ENCODE assay signal across 7 cellular contexts in genomic region chr12:26153421-26154154, GRCh38. TPM values are rescaled to one million over a fixed set of nuclear protein-coding genes. Genes with fewer than 3 reads are reported as not detected.
DNase-seq lines count a peak whose midpoint lies in the region; ATAC-seq and TF ChIP-seq lines count a peak whose summit lies in the region.

No MANE protein-coding gene starts in this region.

- no peaks in the 10 kb centered on the region for H3K36me3 ChIP-seq in ascending aorta
- no peaks in the 10 kb centered on the region for H3K36me3 ChIP-seq in right atrium auricular region
- no peaks in the 10 kb centered on the region for H3K36me3 ChIP-seq in upper lobe of left lung

- peak; percentile 57 to 68 for ATAC-seq in upper lobe of left lung (ENCODE audit: low FRiP score in 2 of 2)

- no peaks in the 10 kb centered on the region for H3K9me3 ChIP-seq in ascending aorta
- no peaks in the 10 kb centered on the region for H3K9me3 ChIP-seq in right atrium auricular region
- H3K9me3 ChIP-seq in upper lobe of left lung, result no peaks in the 10 kb centered on the region

- no peak for TF ChIP-seq EP300 in upper lobe of left lung (IDR thresholded peaks at IDR 0.05)

- H3K4me3 ChIP-seq in ascending aorta (no peak overlapping the region), right atrium auricular region (no peak overlapping the region), upper lobe of left lung (no peak overlapping the region)

- intact Hi-C loops in ascending aorta (cut with DNase I), result loop anchor here (1.0 to 5.0 kb wide), 5 partner anchors 27 to 119 kb away; no protein-coding TSS in a partner anchor

- peak overlapping the region; percentile 75 to 78 for H3K27ac ChIP-seq in ascending aorta
- H3K27ac ChIP-seq in right atrium auricular region, result peak overlapping the region; percentile 14 to 79
- H3K27ac ChIP-seq in upper lobe of left lung, result no peak overlapping the region

- TF ChIP-seq CTCF in ascending aorta (IDR thresholded peaks at IDR 0.05), result peak; percentile 6 to 38 (median 28)
- no peak for TF ChIP-seq CTCF in right atrium auricular region (IDR thresholded peaks at IDR 0.05)
- peak in 1 of 6 experiments; percentile 9 for TF ChIP-seq CTCF in upper lobe of left lung (IDR thresholded peaks at IDR 0.05)

- WGBS in upper lobe of left lung, 2 donors, result 54 to 57% methylated on average over 5 of the region's 5 CpGs

- H3K27me3 ChIP-seq in ascending aorta, result no peaks in the 10 kb centered on the region
- no peaks in the 10 kb centered on the region for H3K27me3 ChIP-seq in right atrium auricular region
- H3K27me3 ChIP-seq in upper lobe of left lung, result no peaks in the 10 kb centered on the region

- TF ChIP-seq POLR2A in upper lobe of left lung (IDR thresholded peaks at IDR 0.05), result no peak

- H3K4me1 ChIP-seq in ascending aorta, result peaks cover 3 to 36% of the 10 kb centered on the region in 2 donors
- H3K4me1 ChIP-seq in right atrium auricular region, result peaks cover 0 to 34% of the 10 kb centered on the region in 2 donors
- H3K4me1 ChIP-seq in upper lobe of left lung, result peaks cover 0 to 4% (median 0%) of the 10 kb centered on the region in 4 donors

- DNase-seq in HPDE6-E6E7 (ENCODE audit: extremely low spot score) (peak; percentile 75), ascending aorta (ENCODE audit: low spot score in 2 of 2) (peak in 1 of 2 donors; percentile 74), right atrium auricular region (ENCODE audit: low spot score) (no peak), upper lobe of left lung (no peak)
- DNase-seq in stimulated activated CD4-positive, alpha-beta T cell treated with anti-CD3 and anti-CD28 coated beads, Interleukin-12 subunit alpha, Interleukin-12 subunit beta, amount 100 ng/mL, for 4 hours, result no peak
- no peak for DNase-seq in stimulated activated CD4-positive, alpha-beta T cell treated with anti-CD3 and anti-CD28 coated beads, Interleukin-2, amount 100 ng/mL, for 24 hours
- no peak for DNase-seq in stimulated activated CD4-positive, alpha-beta T cell treated with anti-CD3 and anti-CD28 coated beads, Interleukin-4, amount 100 ng/mL, for 4 hours

RNA-seq across cellular contexts. Expression of gene BHLHE41, which starts 28.8 kb away (rescaled TPM):
- total RNA-seq in ascending aorta (2.9 TPM), right atrium auricular region (10 to 100 TPM; 13.4 to 15.0 TPM), upper lobe of left lung (10 to 100 TPM in 5 of 6 donors, 1 to 10 TPM in 1; 9.3 to 78.6 (median 35.2) TPM)

RNA-seq across cellular contexts. Expression of gene SSPN, which starts 41.8 kb away (rescaled TPM):
- 56.3 TPM for total RNA-seq in ascending aorta
- total RNA-seq in right atrium auricular region, result 10 to 100 TPM; 52.4 to 61.1 TPM
- 10 to 100 TPM in 3 of 6 donors, 1 to 10 TPM in 3; 1.0 to 38.8 (median 10.0) TPM for total RNA-seq in upper lobe of left lung

Comparison
In these comparisons a context has a peak if more than half of its experiments do, and no peak if none do; other contexts are left out.
1. H3K27ac ChIP-seq: peak in ascending aorta (2 of 2) and right atrium auricular region (2 of 2); none in upper lobe of left lung (0 of 4).
2. CTCF ChIP-seq: peak in ascending aorta (3 of 3); none in right atrium auricular region (0 of 2).